Comparison of ENCODE assay signal across 22 cellular contexts in the genomic region with DNA sequence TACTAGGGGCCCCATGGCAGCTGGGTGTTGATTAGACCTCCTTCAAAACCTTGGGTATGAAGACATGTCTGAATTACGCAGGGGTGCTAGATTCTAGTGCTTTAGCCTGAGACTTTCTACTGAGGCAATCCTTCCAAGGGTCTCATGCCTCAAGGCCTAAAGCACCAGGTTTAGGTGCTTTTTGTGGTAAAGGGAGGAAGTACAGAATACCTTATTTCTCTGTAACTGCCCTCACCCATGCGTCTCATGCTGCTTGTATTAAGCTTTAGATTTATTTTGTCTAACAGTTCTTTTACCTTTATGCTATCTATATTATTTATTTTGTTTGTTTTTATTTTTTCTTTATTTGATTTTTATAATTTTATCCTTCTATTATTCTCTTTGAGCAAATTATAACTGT.
"Had no signal": no experiment of that assay in that cellular context is flagged by ENCODE, and none has a peak within 500 bp of the region (broad histone marks: within the 10 kb centered on the region; RNA-seq: fewer than 3 reads in every experiment).

No MANE protein-coding gene starts in this region.

- H3K27ac ChIP-seq: psoas muscle, suprapubic skin, uterus had no signal

- H3K36me3 ChIP-seq: right atrium auricular region, suprapubic skin, uterus had no signal

- H3K9me3 Mint-ChIP-seq: activated T-cell treated with anti-CD3 and anti-CD28 coated beads, Interleukin-2, amount 50 U/mL, for 4 hours; endodermal cell; stimulated activated naive CD8-positive, alpha-beta T cell treated with anti-CD3 and anti-CD28 coated beads, Interleukin-15, amount 100 ng/mL, for 72 hours had no signal

- H3K4me1 ChIP-seq: psoas muscle, uterus had no signal

- H3K27me3 ChIP-seq: right atrium auricular region, suprapubic skin, uterus had no signal

- H3K4me1 Mint-ChIP-seq: immature natural killer cell, natural killer cell had no signal

- H3K27me3 Mint-ChIP-seq: activated naive CD8-positive, alpha-beta T cell; stimulated activated naive CD8-positive, alpha-beta T cell treated with anti-CD3 and anti-CD28 coated beads, Interleukin-15, amount 100 ng/mL, for 72 hours had no signal

- DNase-seq: activated CD4-positive, alpha-beta T cell treated with anti-CD3 and anti-CD28 coated beads for 4 hours; activated CD4-positive, alpha-beta T cell treated with anti-CD3 and anti-CD28 coated beads, Interleukin-2, amount 50 U/mL, for 48 hours; activated CD8-positive, alpha-beta memory T cell treated with anti-CD3 and anti-CD28 coated beads, Interleukin-2, amount 50 U/mL, for 48 hours; activated naive CD4-positive, alpha-beta T cell; activated T-cell treated with anti-CD3 and anti-CD28 coated beads, Interleukin-2, amount 50 U/mL, for 4 hours; cortex of kidney; endodermal cell; immature natural killer cell; natural killer cell; psoas muscle; stimulated activated CD4-positive, alpha-beta T cell treated with anti-CD3 and anti-CD28 coated beads, Interleukin-12 subunit alpha, Interleukin-12 subunit beta, amount 100 ng/mL, for 4 hours; stimulated activated CD4-positive, alpha-beta T cell treated with anti-CD3 and anti-CD28 coated beads, Interleukin-4, amount 100 ng/mL, for 4 hours; stimulated activated naive CD8-positive, alpha-beta T cell treated with anti-CD3 and anti-CD28 coated beads, Interleukin-15, amount 100 ng/mL, for 72 hours; T-helper 9 cell; uterus had no signal

- H3K4me3 Mint-ChIP-seq: activated naive CD8-positive, alpha-beta T cell; activated T-cell treated with anti-CD3 and anti-CD28 coated beads, Interleukin-2, amount 50 U/mL, for 4 hours; endodermal cell; immature natural killer cell; natural killer cell; stimulated activated naive CD8-positive, alpha-beta T cell treated with anti-CD3 and anti-CD28 coated beads, Interleukin-15, amount 100 ng/mL, for 72 hours; WTC11 had no signal

- H3K27ac Mint-ChIP-seq: activated naive CD8-positive, alpha-beta T cell; activated T-helper 2 cell treated with anti-CD3 and anti-CD28 coated beads, Interferon-gamma antibody, Interleukin-2, Interleukin-4, amounts not matched to agents 10 μg/mL and 5 μg/mL and 100 μg/mL, durations not matched to agents 14 hours and 24 hours and 36 hours; endodermal cell; immature natural killer cell; natural killer cell; stimulated activated naive CD8-positive, alpha-beta T cell treated with anti-CD3 and anti-CD28 coated beads, Interleukin-15, amount 100 ng/mL, for 72 hours; WTC11 had no signal

- H3K4me3 ChIP-seq: lung, psoas muscle, right atrium auricular region, suprapubic skin, uterus had no signal

- ATAC-seq: activated T-cell treated with anti-CD3 and anti-CD28 coated beads, Interleukin-2, amount 50 U/mL, for 4 hours; left lobe of liver; natural killer cell; stimulated activated naive CD8-positive, alpha-beta T cell treated with anti-CD3 and anti-CD28 coated beads, Interleukin-15, amount 100 ng/mL, for 72 hours; WTC11 had no signal

- H3K9me3 ChIP-seq: psoas muscle, right atrium auricular region, suprapubic skin, uterus had no signal

- H3K36me3 Mint-ChIP-seq: activated naive CD8-positive, alpha-beta T cell; immature natural killer cell; natural killer cell; WTC11 had no signal
